In the genomic region with DNA sequence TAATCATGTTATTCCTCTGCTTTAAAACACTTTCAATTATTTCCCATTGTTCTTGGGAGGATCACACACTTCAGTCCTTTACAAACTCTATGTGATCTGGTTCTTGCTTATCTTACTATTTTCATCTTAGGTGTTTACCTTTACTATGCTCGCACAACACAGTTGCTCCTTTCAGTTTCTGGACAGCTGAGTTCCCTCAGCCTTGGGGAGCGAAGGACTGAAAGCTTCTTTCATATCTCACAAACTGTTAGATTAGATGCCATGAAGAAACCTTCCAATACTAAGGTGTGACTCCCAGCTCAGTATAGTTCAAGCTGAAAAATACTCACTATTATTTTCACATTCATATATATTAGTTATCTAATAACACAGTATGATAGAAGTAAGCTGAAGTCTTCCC, we compare ENCODE assay signal across 9 cellular contexts.
A peak's percentile ranks its signal among the peaks of the same experiment; 100 is the strongest.
DNase-seq lines count a peak whose midpoint lies in the region; ATAC-seq and TF ChIP-seq lines count a peak whose summit lies in the region.
"Had no signal": no experiment of that assay in that cellular context is flagged by ENCODE, and none has a peak within 500 bp of the region (broad histone marks: within the 10 kb centered on the region; RNA-seq: fewer than 3 reads in every experiment).

No MANE protein-coding gene starts in this region.

- TF ChIP-seq POLR2A in transverse colon (IDR thresholded peaks at IDR 0.05), result no peak

- H3K4me3 ChIP-seq in transverse colon, result no peak overlapping the region

- POLR2A ChIA-PET in activated B cell treated with CpG ODN at 0.5 μM for 24 hours (lab: Charles Lee), result interaction anchor here (0.6 to 10.5 kb wide), 17 partner anchors 9 to 218 kb away, joined by 3 to 190 read pairs (median 6); partner anchors contain the start of genes CDC42SE2 and HINT1

- TF ChIP-seq EP300 in transverse colon (IDR thresholded peaks at IDR 0.05; ENCODE audit: low read depth), result no peak

- H3K27me3 Mint-ChIP-seq in activated naive CD4-positive, alpha-beta T cell treated with anti-CD3 and anti-CD28 coated beads for 36 hours (ENCODE audit: low read depth), result no peaks in the 10 kb centered on the region
- H3K27me3 Mint-ChIP-seq in activated B cell treated with CpG ODN at 0.5 μM for 24 hours, result no peaks in the 10 kb centered on the region
- H3K27me3 Mint-ChIP-seq in glutamatergic neuron (ENCODE audit: unreplicated experiment), result peaks cover 6% of the 10 kb centered on the region

- in situ Hi-C loops in transverse colon (cut with MboI; ENCODE audit: low pct_ligation_motif_present in 1 of 4, low pct_unique_long_range_greater_than_20kb in 1 of 4, low sequenced_read_pairs in 3 of 4), result loop anchor here in 1 of 4 donors (25.0 kb wide), 1 partner anchor 219 kb away; the partner anchor contains the start of genes HINT1 and LYRM7

- WGBS in transverse colon (ENCODE audit: low coverage in 1 of 2), 2 donors, result 69 to 80% methylated on average over 1 to 2 of the region's 2 CpGs

- ATAC-seq in HG03025 (IDR thresholded peaks at IDR 0.05; ENCODE audit: low FRiP score, unreplicated experiment) (peak; percentile 66), activated B cell treated with CpG ODN at 0.5 μM for 24 hours (ENCODE audit: low read depth) (no peak)

- peaks cover 12 to 66% (median 34%) of the 10 kb centered on the region in 4 donors for H3K4me1 ChIP-seq in transverse colon

- H3K4me1 Mint-ChIP-seq in activated naive CD4-positive, alpha-beta T cell treated with anti-CD3 and anti-CD28 coated beads for 36 hours (ENCODE audit: low read depth), result peaks cover 93% of the 10 kb centered on the region
- H3K4me1 Mint-ChIP-seq in activated B cell treated with CpG ODN at 0.5 μM for 24 hours (peaks cover 64% of the 10 kb centered on the region), glutamatergic neuron (ENCODE audit: low read depth, unreplicated experiment) (peaks cover 4% of the 10 kb centered on the region)

- CTCF ChIA-PET in activated naive CD4-positive, alpha-beta T cell treated with anti-CD3 and anti-CD28 coated beads for 36 hours (lab: Charles Lee), result interaction anchor here (0.6 to 2.1 kb wide), 25 partner anchors 8 to 626 kb away, joined by 3 to 24 read pairs (median 5); partner anchors contain the start of gene CDC42SE2
- CTCF ChIA-PET in activated B cell treated with CpG ODN at 0.5 μM for 24 hours (lab: Charles Lee), result interaction anchor here (0.6 to 2.6 kb wide), 36 partner anchors 8 to 520 kb away, joined by 3 to 43 read pairs (median 5); partner anchors contain the start of genes CDC42SE2 and HINT1

- TF ChIP-seq CTCF in activated B cell treated with CpG ODN at 0.5 μM for 24 hours (IDR thresholded peaks at IDR 0.05) (no peak), transverse colon (IDR thresholded peaks at IDR 0.05) (no peak), glutamatergic neuron (IDR thresholded peaks at IDR 0.05; ENCODE audit: partially characterized antibody, unreplicated experiment) (no peak)

- intact Hi-C loops in activated naive CD4-positive, alpha-beta T cell treated with anti-CD3 and anti-CD28 coated beads for 36 hours (cut with micrococcal nuclease), result loop anchor here (1.0 to 10.0 kb wide), 9 partner anchors 15 to 1113 kb away; partner anchors contain the start of genes HINT1, IRF1 and LYRM7
- intact Hi-C loops in activated B cell treated with CpG ODN at 0.5 μM for 24 hours (cut with micrococcal nuclease) (loop anchor here (1.0 to 5.0 kb wide), 7 partner anchors 13 to 510 kb away; partner anchors contain the start of genes CDC42SE2 and HINT1), transverse colon (cut with DNase I; ENCODE audit: low total_unique reads) (no loop called here)

- no peaks in the 10 kb centered on the region for H3K9me3 ChIP-seq in transverse colon
- H3K9me3 ChIP-seq: BE2C had no signal

- H3K4me3 Mint-ChIP-seq in activated naive CD4-positive, alpha-beta T cell treated with anti-CD3 and anti-CD28 coated beads for 36 hours, result peak overlapping the region; percentile 45
- H3K4me3 Mint-ChIP-seq in activated B cell treated with CpG ODN at 0.5 μM for 24 hours (peak overlapping the region; percentile 51), glutamatergic neuron (ENCODE audit: unreplicated experiment) (no peak overlapping the region)

- H3K36me3 ChIP-seq in transverse colon, result no peaks in the 10 kb centered on the region
- H3K36me3 ChIP-seq: BE2C had no signal

- no peaks in the 10 kb centered on the region for H3K27me3 ChIP-seq in transverse colon
- H3K27me3 ChIP-seq: BE2C had no signal

- peak overlapping the region; percentile 96 for H3K27ac Mint-ChIP-seq in activated naive CD4-positive, alpha-beta T cell treated with anti-CD3 and anti-CD28 coated beads for 36 hours
- H3K27ac Mint-ChIP-seq in activated B cell treated with CpG ODN at 0.5 μM for 24 hours, result peak overlapping the region; percentile 98
- H3K27ac Mint-ChIP-seq in glutamatergic neuron (ENCODE audit: unreplicated experiment), result no peak overlapping the region

- peaks cover 31% of the 10 kb centered on the region for H3K36me3 Mint-ChIP-seq in activated naive CD4-positive, alpha-beta T cell treated with anti-CD3 and anti-CD28 coated beads for 36 hours (ENCODE audit: low read depth)
- H3K36me3 Mint-ChIP-seq in activated B cell treated with CpG ODN at 0.5 μM for 24 hours (ENCODE audit: low read depth) (peaks cover 34% of the 10 kb centered on the region), glutamatergic neuron (ENCODE audit: unreplicated experiment) (peaks cover 3% of the 10 kb centered on the region)

- DNase-seq in activated naive CD4-positive, alpha-beta T cell treated with anti-CD3 and anti-CD28 coated beads for 36 hours, result no peak
- DNase-seq in activated naive CD4-positive, alpha-beta T cell (lab: John Stamatoyannopoulos, UW), result no peak
- no peak for DNase-seq in activated B cell treated with CpG ODN at 0.5 μM for 24 hours
- DNase-seq in transverse colon, result peak; percentile 26
- no peak for DNase-seq in glutamatergic neuron
- DNase-seq in COLO668 (lab: John Stamatoyannopoulos, UW; ENCODE audit: unreplicated experiment), result no peak
- DNase-seq in NCI-H2081 (lab: John Stamatoyannopoulos, UW), result no peak

- H3K9me3 Mint-ChIP-seq in activated naive CD4-positive, alpha-beta T cell treated with anti-CD3 and anti-CD28 coated beads for 36 hours, result no peaks in the 10 kb centered on the region
- H3K9me3 Mint-ChIP-seq in activated B cell treated with CpG ODN at 0.5 μM for 24 hours (no peaks in the 10 kb centered on the region), glutamatergic neuron (ENCODE audit: unreplicated experiment) (peaks cover 8% of the 10 kb centered on the region)

- peak overlapping the region; percentile 27 to 69 (median 61) for H3K27ac ChIP-seq in transverse colon
